ENCODE assay signal across 2 cellular contexts in the genomic region with DNA sequence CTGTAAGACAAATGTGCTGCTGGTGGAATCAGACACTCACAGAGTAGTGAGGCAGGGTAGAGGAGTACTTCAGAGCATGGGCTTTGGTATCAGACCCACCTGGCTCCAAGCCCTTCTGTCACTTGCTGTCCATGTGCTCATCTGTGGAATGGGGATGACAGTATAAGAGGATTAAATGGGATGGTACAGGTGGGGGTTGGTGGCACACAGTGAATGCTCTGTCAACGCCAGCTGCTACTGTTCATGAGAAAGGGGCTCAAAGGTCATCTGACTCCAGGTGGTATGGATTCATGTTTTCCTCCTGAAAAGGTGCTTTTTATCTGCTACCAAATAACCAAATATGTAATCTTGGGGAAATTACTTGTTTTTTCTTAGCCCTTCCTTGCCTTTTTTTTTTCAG.
TF ChIP-seq lines count a peak whose summit lies in the region.

No MANE protein-coding gene starts in this region.

TF ChIP-seq in K562, 482 proteins besides CTCF, POLR2A, EP300 and RAD21 (continued from another document):
- TF ChIP-seq, protein P1, sequence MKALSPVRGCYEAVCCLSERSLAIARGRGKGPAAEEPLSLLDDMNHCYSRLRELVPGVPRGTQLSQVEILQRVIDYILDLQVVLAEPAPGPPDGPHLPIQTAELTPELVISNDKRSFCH (CRISPR knock-in tag; IDR thresholded peaks at IDR 0.05): no peak
- TF ChIP-seq, protein P1 (tag; IDR thresholded peaks at IDR 0.05): no peak
- no peak for TF ChIP-seq SMARCE1 (IDR thresholded peaks at IDR 0.05)
- no peak for TF ChIP-seq PTTG1 (tag; IDR thresholded peaks at IDR 0.05; ENCODE audit: low read depth)
- TF ChIP-seq ZNF695 (CRISPR knock-in tag; IDR thresholded peaks at IDR 0.05): no peak
- TF ChIP-seq ELF1 (tag; IDR thresholded peaks at IDR 0.05): no peak
- TF ChIP-seq RBBP5 (IDR thresholded peaks at IDR 0.05; ENCODE audit: borderline replicate concordance, insufficient read depth, low read length, poor library complexity, severe bottlenecking): no peak
- TF ChIP-seq ZNF311 (CRISPR knock-in tag; IDR thresholded peaks at IDR 0.05): no peak
- TF ChIP-seq ILF3 (IDR thresholded peaks at IDR 0.05; ENCODE audit: borderline replicate concordance): no peak
- TF ChIP-seq KAT2B (IDR thresholded peaks at IDR 0.05; ENCODE audit: low read depth, low read length): no peak
- TF ChIP-seq, protein P2, sequence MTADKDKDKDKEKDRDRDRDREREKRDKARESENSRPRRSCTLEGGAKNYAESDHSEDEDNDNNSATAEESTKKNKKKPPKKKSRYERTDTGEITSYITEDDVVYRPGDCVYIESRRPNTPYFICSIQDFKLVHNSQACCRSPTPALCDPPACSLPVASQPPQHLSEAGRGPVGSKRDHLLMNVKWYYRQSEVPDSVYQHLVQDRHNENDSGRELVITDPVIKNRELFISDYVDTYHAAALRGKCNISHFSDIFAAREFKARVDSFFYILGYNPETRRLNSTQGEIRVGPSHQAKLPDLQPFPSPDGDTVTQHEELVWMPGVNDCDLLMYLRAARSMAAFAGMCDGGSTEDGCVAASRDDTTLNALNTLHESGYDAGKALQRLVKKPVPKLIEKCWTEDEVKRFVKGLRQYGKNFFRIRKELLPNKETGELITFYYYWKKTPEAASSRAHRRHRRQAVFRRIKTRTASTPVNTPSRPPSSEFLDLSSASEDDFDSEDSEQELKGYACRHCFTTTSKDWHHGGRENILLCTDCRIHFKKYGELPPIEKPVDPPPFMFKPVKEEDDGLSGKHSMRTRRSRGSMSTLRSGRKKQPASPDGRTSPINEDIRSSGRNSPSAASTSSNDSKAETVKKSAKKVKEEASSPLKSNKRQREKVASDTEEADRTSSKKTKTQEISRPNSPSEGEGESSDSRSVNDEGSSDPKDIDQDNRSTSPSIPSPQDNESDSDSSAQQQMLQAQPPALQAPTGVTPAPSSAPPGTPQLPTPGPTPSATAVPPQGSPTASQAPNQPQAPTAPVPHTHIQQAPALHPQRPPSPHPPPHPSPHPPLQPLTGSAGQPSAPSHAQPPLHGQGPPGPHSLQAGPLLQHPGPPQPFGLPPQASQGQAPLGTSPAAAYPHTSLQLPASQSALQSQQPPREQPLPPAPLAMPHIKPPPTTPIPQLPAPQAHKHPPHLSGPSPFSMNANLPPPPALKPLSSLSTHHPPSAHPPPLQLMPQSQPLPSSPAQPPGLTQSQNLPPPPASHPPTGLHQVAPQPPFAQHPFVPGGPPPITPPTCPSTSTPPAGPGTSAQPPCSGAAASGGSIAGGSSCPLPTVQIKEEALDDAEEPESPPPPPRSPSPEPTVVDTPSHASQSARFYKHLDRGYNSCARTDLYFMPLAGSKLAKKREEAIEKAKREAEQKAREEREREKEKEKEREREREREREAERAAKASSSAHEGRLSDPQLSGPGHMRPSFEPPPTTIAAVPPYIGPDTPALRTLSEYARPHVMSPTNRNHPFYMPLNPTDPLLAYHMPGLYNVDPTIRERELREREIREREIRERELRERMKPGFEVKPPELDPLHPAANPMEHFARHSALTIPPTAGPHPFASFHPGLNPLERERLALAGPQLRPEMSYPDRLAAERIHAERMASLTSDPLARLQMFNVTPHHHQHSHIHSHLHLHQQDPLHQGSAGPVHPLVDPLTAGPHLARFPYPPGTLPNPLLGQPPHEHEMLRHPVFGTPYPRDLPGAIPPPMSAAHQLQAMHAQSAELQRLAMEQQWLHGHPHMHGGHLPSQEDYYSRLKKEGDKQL (CRISPR knock-in tag; IDR thresholded peaks at IDR 0.05; ENCODE audit: borderline replicate concordance): no peak

TF ChIP-seq in WTC11, 78 proteins besides CTCF, POLR2A, EP300 and RAD21 (continued from another document):
- TF ChIP-seq IRF1 (CRISPR knock-in tag; IDR thresholded peaks at IDR 0.05): no peak
